In the genomic region with DNA sequence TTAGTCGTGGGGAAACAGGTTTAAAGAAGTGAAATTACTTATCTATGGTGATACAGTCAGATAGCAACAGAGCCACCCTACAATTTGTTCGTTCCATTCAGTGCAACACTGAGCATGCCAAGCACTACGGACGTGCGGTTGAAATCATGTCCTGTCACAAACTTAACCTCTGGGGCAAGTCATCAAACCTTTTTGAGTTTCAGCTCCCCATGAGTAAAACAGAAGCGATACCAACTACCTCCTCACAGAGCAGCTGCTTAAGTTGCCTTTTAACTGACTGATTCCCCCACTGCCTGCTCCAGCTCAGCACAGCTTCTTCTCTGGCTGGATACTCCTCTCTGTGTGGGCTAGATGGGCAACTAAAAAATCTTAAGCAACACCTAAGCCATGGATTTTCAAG, we compare ENCODE assay signal across 11 cellular contexts.
DNase-seq lines count a peak whose midpoint lies in the region; ATAC-seq and TF ChIP-seq lines count a peak whose summit lies in the region.
"Had no signal": no experiment of that assay in that cellular context is flagged by ENCODE, and none has a peak within 500 bp of the region (broad histone marks: within the 10 kb centered on the region; RNA-seq: fewer than 3 reads in every experiment).

No MANE protein-coding gene starts in this region.

- no peaks in the 10 kb centered on the region for H3K27me3 Mint-ChIP-seq in nephron progenitor cell (ENCODE audit: low read depth, poor library complexity)

- H3K27ac ChIP-seq in tibial artery = no peak overlapping the region
- no peak overlapping the region for H3K27ac ChIP-seq in coronary artery
- H3K27ac ChIP-seq: 22Rv1, testis had no signal

- H3K27me3 ChIP-seq in tibial artery = no peaks in the 10 kb centered on the region
- H3K27me3 ChIP-seq: testis had no signal

- peak overlapping the region; percentile 98 for H3K27ac Mint-ChIP-seq in nephron progenitor cell

- TF ChIP-seq CTCF in nephron progenitor cell (IDR thresholded peaks at IDR 0.05) = no peak
- no peak for TF ChIP-seq CTCF in tibial artery (IDR thresholded peaks at IDR 0.05)
- TF ChIP-seq CTCF in coronary artery (IDR thresholded peaks at IDR 0.05) = no peak

- H3K4me3 Mint-ChIP-seq in nephron progenitor cell = no peak overlapping the region

- peaks cover 8% of the 10 kb centered on the region for H3K36me3 Mint-ChIP-seq in nephron progenitor cell (ENCODE audit: low read depth)

- H3K9me3 ChIP-seq in tibial artery = no peaks in the 10 kb centered on the region
- H3K9me3 ChIP-seq: testis had no signal

- DNase-seq in activated CD4-positive, CD25-positive, alpha-beta regulatory T cell (lab: John Stamatoyannopoulos, UW) = no peak
- DNase-seq in nephron progenitor cell (no peak), tibial artery (no peak), foreskin melanocyte (no peak), coronary artery (ENCODE audit: low spot score) (no peak)
- DNase-seq: kidney glomerular epithelial cell, testis had no signal

- H3K4me1 ChIP-seq in tibial artery = no peaks in the 10 kb centered on the region
- H3K4me1 ChIP-seq: testis had no signal

- H3K9me3 Mint-ChIP-seq in nephron progenitor cell = no peaks in the 10 kb centered on the region

- peaks cover 34% of the 10 kb centered on the region for H3K4me1 Mint-ChIP-seq in nephron progenitor cell

- intact Hi-C loops in tibial artery (cut with DNase I; ENCODE audit: low total_unique reads) = no loop called here

- no peak overlapping the region for H3K4me3 ChIP-seq in tibial artery
- H3K4me3 ChIP-seq in coronary artery = no peak overlapping the region
- H3K4me3 ChIP-seq: testis had no signal

- peak; percentile 17 to 25 for ATAC-seq in activated CD4-positive, CD25-positive, alpha-beta regulatory T cell treated with anti-CD3 and anti-CD28 coated beads, Interleukin-2, amount 50 U/mL, for 24 hours
- ATAC-seq in GM21619 (IDR thresholded peaks at IDR 0.05; ENCODE audit: unreplicated experiment) (peak; percentile 83), HG03108 (IDR thresholded peaks at IDR 0.05; ENCODE audit: unreplicated experiment) (peak; percentile 62)

- H3K36me3 ChIP-seq in tibial artery = no peaks in the 10 kb centered on the region

Comparison
In these comparisons a context has a peak if more than half of its experiments do, and no peak if none do; other contexts are left out.
1. ATAC-seq: peak in every context shown above with its lines; median percentile 83 in GM21619; 62 in HG03108; 21 in activated CD4-positive, CD25-positive, alpha-beta regulatory T cell treated with anti-CD3 and anti-CD28 coated beads, Interleukin-2, amount 50 U/mL, for 24 hours.